20 cellular contexts compared by ENCODE assay signal in genomic region chr14:70448633-70449032, GRCh38. TPM values are rescaled to one million over a fixed set of nuclear protein-coding genes. Genes with fewer than 3 reads are reported as not detected.
DNase-seq lines count a peak whose midpoint lies in the region; ATAC-seq, FAIRE-seq and TF ChIP-seq lines count a peak whose summit lies in the region.
"Had no signal": no experiment of that assay in that cellular context is flagged by ENCODE, and none has a peak within 500 bp of the region (broad histone marks: within the 10 kb centered on the region; RNA-seq: fewer than 3 reads in every experiment).

No MANE protein-coding gene starts in this region.

- H3F3A ChIP-seq in MM.1S (ENCODE audit: insufficient read depth, low read length): no peaks in the 10 kb centered on the region

- H2AFZ ChIP-seq in MM.1S (ENCODE audit: low read length): no peak overlapping the region

- H3K4me2 ChIP-seq in MM.1S (ENCODE audit: low read depth, low read length): no peak overlapping the region

- H3K9ac ChIP-seq in MM.1S (ENCODE audit: low read length): no peak overlapping the region

- H3K79me2 ChIP-seq in MM.1S (ENCODE audit: low read length): no peaks in the 10 kb centered on the region

- no peak overlapping the region for H3K27ac Mint-ChIP-seq in stimulated activated naive B cell treated with anti-CD40 and anti-IgM and Interleukin-4, amounts not matched to agents 10 μg/mL and 1 μg/mL and 100 μg/mL, for 72 hours
- no peak overlapping the region for H3K27ac Mint-ChIP-seq in T-helper 2 cell treated with Interferon-gamma antibody and Interleukin-4, amounts not matched to agents 5 μg/mL and 100 μg/mL, for 36 hours
- H3K27ac Mint-ChIP-seq: H9; natural killer cell treated with Interleukin-12 subunit alpha and Interleukin-12 subunit beta and Interleukin-15 and Interleukin-18, amount 100 ng/mL, for 72 hours had no signal

- H3K4me1 Mint-ChIP-seq in stimulated activated naive B cell treated with anti-CD40 and anti-IgM and Interleukin-4, amounts not matched to agents 10 μg/mL and 1 μg/mL and 100 μg/mL, for 72 hours: no peaks in the 10 kb centered on the region
- H3K4me1 Mint-ChIP-seq in T-helper 2 cell treated with Interferon-gamma antibody and Interleukin-4, amounts not matched to agents 5 μg/mL and 100 μg/mL, for 36 hours (ENCODE audit: low read depth): no peaks in the 10 kb centered on the region

- ATAC-seq in stimulated activated naive B cell treated with anti-CD40 and anti-IgM and Interleukin-4, amounts not matched to agents 10 μg/mL and 1 μg/mL and 100 μg/mL, for 72 hours (replicated peaks): no peak
- ATAC-seq: natural killer cell treated with Interleukin-12 subunit alpha and Interleukin-12 subunit beta and Interleukin-15 and Interleukin-18, amount 100 ng/mL, for 72 hours had no signal

- H3K4me1 ChIP-seq in MM.1S (ENCODE audit: low read length): no peaks in the 10 kb centered on the region
- H3K4me1 ChIP-seq: esophagus muscularis mucosa, transverse colon had no signal

- no peaks in the 10 kb centered on the region for H3K27me3 Mint-ChIP-seq in stimulated activated naive B cell treated with anti-CD40 and anti-IgM and Interleukin-4, amounts not matched to agents 10 μg/mL and 1 μg/mL and 100 μg/mL, for 72 hours
- H3K27me3 Mint-ChIP-seq in T-helper 2 cell treated with Interferon-gamma antibody and Interleukin-4, amounts not matched to agents 5 μg/mL and 100 μg/mL, for 36 hours (ENCODE audit: low read depth): no peaks in the 10 kb centered on the region

- TF ChIP-seq CTCF in MM.1S (IDR thresholded peaks at IDR 0.05; ENCODE audit: low read length): no peak

- H3K36me3 ChIP-seq in MM.1S (replicated peaks; ENCODE audit: insufficient read depth, low read length): no peaks in the 10 kb centered on the region
- H3K36me3 ChIP-seq: transverse colon had no signal

- no peaks in the 10 kb centered on the region for H3K27me3 ChIP-seq in MM.1S (replicated peaks; ENCODE audit: insufficient read depth, low read length)
- H3K27me3 ChIP-seq: esophagus muscularis mucosa, transverse colon had no signal

- H3K4me3 ChIP-seq in MM.1S (ENCODE audit: low read length): no peak overlapping the region
- H3K4me3 ChIP-seq: esophagus muscularis mucosa, transverse colon had no signal

- H3K9me3 ChIP-seq in MM.1S (replicated peaks; ENCODE audit: insufficient read depth, low read length): no peaks in the 10 kb centered on the region

- FAIRE-seq in urothelium cell line (lab: Jason Lieb, UNC): peak; percentile 9
- FAIRE-seq: A204.1, islet of Langerhans had no signal

- H3K36me3 Mint-ChIP-seq in stimulated activated naive B cell treated with anti-CD40 and anti-IgM and Interleukin-4, amounts not matched to agents 10 μg/mL and 1 μg/mL and 100 μg/mL, for 72 hours: peaks cover 7 to 25% of the 10 kb centered on the region in 2 donors
- no peaks in the 10 kb centered on the region for H3K36me3 Mint-ChIP-seq in T-helper 2 cell treated with Interferon-gamma antibody and Interleukin-4, amounts not matched to agents 5 μg/mL and 100 μg/mL, for 36 hours (ENCODE audit: low read depth)

- H4K20me1 ChIP-seq in MM.1S (ENCODE audit: insufficient read depth, low read length): no peaks in the 10 kb centered on the region

- H3K27ac ChIP-seq in MM.1S (ENCODE audit: low read length): no peak overlapping the region
- H3K27ac ChIP-seq: esophagus muscularis mucosa, transverse colon had no signal

- H3K9me3 Mint-ChIP-seq in stimulated activated naive B cell treated with anti-CD40 and anti-IgM and Interleukin-4, amounts not matched to agents 10 μg/mL and 1 μg/mL and 100 μg/mL, for 72 hours: peaks cover 11 to 15% of the 10 kb centered on the region in 2 donors
- H3K9me3 Mint-ChIP-seq in T-helper 2 cell treated with Interferon-gamma antibody and Interleukin-4, amounts not matched to agents 5 μg/mL and 100 μg/mL, for 36 hours: peaks cover 16% of the 10 kb centered on the region

- DNase-seq in NCI-H510A treated with DMSO at 0.1 percent for 48 hours (lab: John Stamatoyannopoulos, UW) (peak; percentile 67), NCI-H510A (lab: John Stamatoyannopoulos, UW) (no peak), RPMI7951 (ENCODE audit: low read depth) (peak; percentile 45), fibroblast of the conjunctiva (ENCODE audit: low read depth) (peak; percentile 16), urothelium cell line (ENCODE audit: low spot score) (no peak), MM.1S (no peak)
- DNase-seq in stimulated activated naive B cell treated with anti-CD40 and anti-IgM and Interleukin-4, amounts not matched to agents 10 μg/mL and 1 μg/mL and 100 μg/mL, for 72 hours: no peak
- no peak for DNase-seq in T-helper 2 cell treated with Interferon-gamma antibody and Interleukin-4, amounts not matched to agents 5 μg/mL and 100 μg/mL, for 36 hours (ENCODE audit: low spot score)
- DNase-seq: activated CD4-positive, alpha-beta T cell treated with anti-CD3 and anti-CD28 coated beads, Interleukin-2, amount 50 U/mL, for 4 hours; central memory CD4-positive, alpha-beta T cell; DMS79 treated with DMSO at 0.1 percent for 48 hours; H9; NCI-H1694 treated with DMSO at 0.1 percent for 48 hours; transverse colon had no signal

- H3K4me3 Mint-ChIP-seq in stimulated activated naive B cell treated with anti-CD40 and anti-IgM and Interleukin-4, amounts not matched to agents 10 μg/mL and 1 μg/mL and 100 μg/mL, for 72 hours: no peak overlapping the region
- no peak overlapping the region for H3K4me3 Mint-ChIP-seq in T-helper 2 cell treated with Interferon-gamma antibody and Interleukin-4, amounts not matched to agents 5 μg/mL and 100 μg/mL, for 36 hours
- H3K4me3 Mint-ChIP-seq: H9; natural killer cell treated with Interleukin-12 subunit alpha and Interleukin-12 subunit beta and Interleukin-15 and Interleukin-18, amount 100 ng/mL, for 72 hours had no signal

- H3K9me2 ChIP-seq in MM.1S (replicated peaks; ENCODE audit: insufficient read depth, low read length): no peaks in the 10 kb centered on the region

RNA-seq across cellular contexts. Expression of gene ADAM21, which starts 3.3 kb away (rescaled TPM):
- 0.68 and 1.6 TPM in 2 replicates for total RNA-seq in RPMI7951 (2014; rRNA removed; shearing (Covaris generic))
- total RNA-seq: H9; skeletal muscle tissue; T-helper 2 cell treated with Interferon-gamma antibody and Interleukin-4, amounts not matched to agents 100 ng/mL and 5 ng/mL, for 36 hours; transverse colon had no signal

RNA-seq across cellular contexts. Expression of gene SYNJ2BP, which starts 31.7 kb away (rescaled TPM):
- 16.7 and 21.0 TPM in 2 replicates for total RNA-seq in RPMI7951 (2014; rRNA removed; shearing (Covaris generic))

Comparison
In these comparisons a context has a peak if more than half of its experiments do, and no peak if none do; other contexts are left out.
1. DNase-seq: peak in NCI-H510A treated with DMSO at 0.1 percent for 48 hours (single experiment), RPMI7951 (single experiment) and fibroblast of the conjunctiva (single experiment); none in NCI-H510A (single experiment), urothelium cell line (single experiment), stimulated activated naive B cell treated with anti-CD40 and anti-IgM and Interleukin-4, amounts not matched to agents 10 μg/mL and 1 μg/mL and 100 μg/mL, for 72 hours (single experiment), T-helper 2 cell treated with Interferon-gamma antibody and Interleukin-4, amounts not matched to agents 5 μg/mL and 100 μg/mL, for 36 hours (single experiment) and MM.1S (single experiment).